In the genomic region with DNA sequence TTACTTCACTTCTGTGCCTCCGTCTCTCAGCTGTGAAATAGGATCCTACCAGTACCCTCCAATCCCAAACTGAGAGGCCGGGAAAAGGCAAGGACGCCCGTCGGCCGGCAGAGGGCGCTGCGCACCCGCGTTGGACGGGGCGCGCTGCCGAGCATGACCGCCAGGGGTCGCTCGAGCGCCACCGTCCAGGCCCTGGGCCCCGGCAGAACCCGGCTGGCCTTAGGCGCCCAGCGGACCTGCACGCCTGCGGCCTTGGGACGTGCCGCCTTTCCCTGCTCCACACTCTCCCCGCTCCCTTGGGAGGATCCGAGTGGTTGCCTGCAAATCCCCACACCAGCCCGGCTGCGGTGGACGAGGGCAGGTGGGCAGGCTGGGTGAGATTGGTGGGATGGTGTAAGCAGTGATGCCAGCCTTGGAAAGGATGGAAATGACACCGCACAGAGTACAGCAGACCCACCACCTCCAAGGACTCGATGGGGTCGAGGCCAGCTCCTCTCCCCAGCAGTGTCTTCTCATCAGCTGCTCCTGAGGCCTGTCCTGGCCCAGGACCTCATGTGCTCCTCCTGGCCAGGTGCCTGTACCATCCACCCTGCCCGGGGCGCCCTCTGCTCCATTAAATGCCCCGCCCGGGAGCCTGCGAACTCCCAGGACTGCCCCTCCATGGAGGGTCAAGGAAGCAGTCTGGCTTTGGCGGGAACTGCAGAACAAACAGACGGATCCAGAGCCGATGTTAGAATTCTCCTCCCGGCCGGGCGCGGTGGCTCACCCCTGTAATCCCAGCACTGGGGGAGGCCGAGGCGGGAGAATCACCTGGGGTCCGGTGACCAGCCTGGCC, we compare ENCODE assay signal across 1 cellular context.
TF ChIP-seq lines count a peak whose summit lies in the region.

No MANE protein-coding gene starts in this region.

TF ChIP-seq in HepG2, 621 proteins besides CTCF, POLR2A, EP300 and RAD21 (continued from another document):
- TF ChIP-seq, protein P1, sequence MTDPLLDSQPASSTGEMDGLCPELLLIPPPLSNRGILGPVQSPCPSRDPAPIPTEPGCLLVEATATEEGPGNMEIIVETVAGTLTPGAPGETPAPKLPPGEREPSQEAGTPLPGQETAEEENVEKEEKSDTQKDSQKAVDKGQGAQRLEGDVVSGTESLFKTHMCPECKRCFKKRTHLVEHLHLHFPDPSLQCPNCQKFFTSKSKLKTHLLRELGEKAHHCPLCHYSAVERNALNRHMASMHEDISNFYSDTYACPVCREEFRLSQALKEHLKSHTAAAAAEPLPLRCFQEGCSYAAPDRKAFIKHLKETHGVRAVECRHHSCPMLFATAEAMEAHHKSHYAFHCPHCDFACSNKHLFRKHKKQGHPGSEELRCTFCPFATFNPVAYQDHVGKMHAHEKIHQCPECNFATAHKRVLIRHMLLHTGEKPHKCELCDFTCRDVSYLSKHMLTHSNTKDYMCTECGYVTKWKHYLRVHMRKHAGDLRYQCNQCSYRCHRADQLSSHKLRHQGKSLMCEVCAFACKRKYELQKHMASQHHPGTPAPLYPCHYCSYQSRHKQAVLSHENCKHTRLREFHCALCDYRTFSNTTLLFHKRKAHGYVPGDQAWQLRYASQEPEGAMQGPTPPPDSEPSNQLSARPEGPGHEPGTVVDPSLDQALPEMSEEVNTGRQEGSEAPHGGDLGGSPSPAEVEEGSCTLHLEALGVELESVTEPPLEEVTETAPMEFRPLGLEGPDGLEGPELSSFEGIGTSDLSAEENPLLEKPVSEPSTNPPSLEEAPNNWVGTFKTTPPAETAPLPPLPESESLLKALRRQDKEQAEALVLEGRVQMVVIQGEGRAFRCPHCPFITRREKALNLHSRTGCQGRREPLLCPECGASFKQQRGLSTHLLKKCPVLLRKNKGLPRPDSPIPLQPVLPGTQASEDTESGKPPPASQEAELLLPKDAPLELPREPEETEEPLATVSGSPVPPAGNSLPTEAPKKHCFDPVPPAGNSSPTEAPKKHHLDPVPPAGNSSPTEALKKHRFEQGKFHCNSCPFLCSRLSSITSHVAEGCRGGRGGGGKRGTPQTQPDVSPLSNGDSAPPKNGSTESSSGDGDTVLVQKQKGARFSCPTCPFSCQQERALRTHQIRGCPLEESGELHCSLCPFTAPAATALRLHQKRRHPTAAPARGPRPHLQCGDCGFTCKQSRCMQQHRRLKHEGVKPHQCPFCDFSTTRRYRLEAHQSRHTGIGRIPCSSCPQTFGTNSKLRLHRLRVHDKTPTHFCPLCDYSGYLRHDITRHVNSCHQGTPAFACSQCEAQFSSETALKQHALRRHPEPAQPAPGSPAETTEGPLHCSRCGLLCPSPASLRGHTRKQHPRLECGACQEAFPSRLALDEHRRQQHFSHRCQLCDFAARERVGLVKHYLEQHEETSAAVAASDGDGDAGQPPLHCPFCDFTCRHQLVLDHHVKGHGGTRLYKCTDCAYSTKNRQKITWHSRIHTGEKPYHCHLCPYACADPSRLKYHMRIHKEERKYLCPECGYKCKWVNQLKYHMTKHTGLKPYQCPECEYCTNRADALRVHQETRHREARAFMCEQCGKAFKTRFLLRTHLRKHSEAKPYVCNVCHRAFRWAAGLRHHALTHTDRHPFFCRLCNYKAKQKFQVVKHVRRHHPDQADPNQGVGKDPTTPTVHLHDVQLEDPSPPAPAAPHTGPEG (CRISPR knock-in tag; IDR thresholded peaks at IDR 0.05), result peak; percentile 58; the same call in 1 of the 2 replicates
- TF ChIP-seq, protein P2, sequence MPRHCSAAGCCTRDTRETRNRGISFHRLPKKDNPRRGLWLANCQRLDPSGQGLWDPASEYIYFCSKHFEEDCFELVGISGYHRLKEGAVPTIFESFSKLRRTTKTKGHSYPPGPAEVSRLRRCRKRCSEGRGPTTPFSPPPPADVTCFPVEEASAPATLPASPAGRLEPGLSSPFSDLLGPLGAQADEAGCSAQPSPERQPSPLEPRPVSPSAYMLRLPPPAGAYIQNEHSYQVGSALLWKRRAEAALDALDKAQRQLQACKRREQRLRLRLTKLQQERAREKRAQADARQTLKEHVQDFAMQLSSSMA (CRISPR knock-in tag; IDR thresholded peaks at IDR 0.05), result no peak
- TF ChIP-seq ZNF460 (CRISPR knock-in tag; IDR thresholded peaks at IDR 0.05; ENCODE audit: borderline replicate concordance) (no peak), ZNF530 (CRISPR knock-in tag; IDR thresholded peaks at IDR 0.05; ENCODE audit: low read depth) (no peak), NCOA2 (CRISPR knock-in tag; IDR thresholded peaks at IDR 0.05) (no peak), ZNF562 (CRISPR knock-in tag; IDR thresholded peaks at IDR 0.05; ENCODE audit: borderline replicate concordance) (no peak)
- TF ChIP-seq, protein P3, sequence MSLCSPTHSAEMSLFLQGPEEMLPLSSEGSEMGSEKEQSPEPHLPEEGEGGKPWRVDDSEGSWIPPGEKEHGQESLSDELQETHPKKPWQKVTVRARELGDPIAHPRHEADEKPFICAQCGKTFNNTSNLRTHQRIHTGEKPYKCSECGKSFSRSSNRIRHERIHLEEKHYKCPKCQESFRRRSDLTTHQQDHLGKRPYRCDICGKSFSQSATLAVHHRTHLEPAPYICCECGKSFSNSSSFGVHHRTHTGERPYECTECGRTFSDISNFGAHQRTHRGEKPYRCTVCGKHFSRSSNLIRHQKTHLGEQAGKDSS (CRISPR knock-in tag; IDR thresholded peaks at IDR 0.05; ENCODE audit: borderline replicate concordance, low read depth), result peak; percentile 75
- TF ChIP-seq, protein P4, sequence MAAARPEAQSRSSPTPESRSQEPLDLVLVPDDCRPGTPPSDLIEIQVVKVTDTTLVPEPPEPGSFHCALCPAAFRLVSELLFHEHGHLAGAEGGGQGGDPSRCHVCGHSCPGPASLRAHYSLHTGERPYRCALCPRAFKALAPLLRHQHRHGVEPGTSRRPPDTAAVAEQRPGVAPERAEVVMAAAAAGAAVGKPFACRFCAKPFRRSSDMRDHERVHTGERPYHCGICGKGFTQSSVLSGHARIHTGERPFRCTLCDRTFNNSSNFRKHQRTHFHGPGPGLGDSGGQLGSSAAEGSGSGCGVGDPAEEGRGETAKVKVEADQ (CRISPR knock-in tag; IDR thresholded peaks at IDR 0.05; ENCODE audit: borderline replicate concordance), result peak; percentile 86
